ENCODE assay signal across 15 cellular contexts in the genomic region with DNA sequence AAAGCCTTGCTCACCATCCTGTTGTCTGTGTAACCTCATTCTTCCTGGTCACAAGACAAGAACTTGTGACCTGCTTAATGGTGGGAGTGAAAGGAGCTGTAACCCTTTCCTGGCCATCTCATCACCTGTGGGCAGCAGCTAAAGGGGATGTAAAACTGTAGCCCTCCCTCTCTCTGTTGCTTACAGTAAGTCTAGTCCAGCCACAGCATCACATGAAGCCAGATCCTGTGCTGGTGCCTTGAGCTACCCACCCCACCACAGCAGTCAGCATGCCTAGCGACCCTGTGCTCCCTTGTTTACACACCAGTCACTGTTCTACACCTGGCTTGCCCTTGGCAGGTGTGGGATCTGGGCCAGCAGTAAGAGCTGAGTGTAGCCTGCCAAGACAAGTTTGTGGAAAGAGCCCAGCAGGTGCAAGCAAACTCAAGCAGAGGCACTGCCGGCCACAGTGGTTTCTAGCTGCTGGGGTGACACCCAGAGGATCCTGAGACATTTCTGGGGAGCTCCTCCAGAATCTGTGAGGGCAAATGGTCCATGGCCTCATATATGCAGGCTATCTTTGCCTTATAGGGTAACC. TPM values are rescaled to one million over a fixed set of nuclear protein-coding genes. Genes with fewer than 3 reads are reported as not detected.
DNase-seq lines count a peak whose midpoint lies in the region; ATAC-seq and TF ChIP-seq lines count a peak whose summit lies in the region.
"Had no signal": no experiment of that assay in that cellular context is flagged by ENCODE, and none has a peak within 500 bp of the region (broad histone marks: within the 10 kb centered on the region; RNA-seq: fewer than 3 reads in every experiment).

No MANE protein-coding gene starts in this region.

- no peak overlapping the region for H3K4me2 ChIP-seq in PC-9

- no peaks in the 10 kb centered on the region for H3K27me3 ChIP-seq in CD4-positive, alpha-beta T cell (ENCODE audit: control insufficient read depth, insufficient read depth, low read length)
- H3K27me3 ChIP-seq in Peyer's patch (no peaks in the 10 kb centered on the region), PC-9 (ENCODE audit: insufficient read depth, low read depth) (no peaks in the 10 kb centered on the region)

- CTCF ChIA-PET in CD4-positive, alpha-beta T cell (lab: Charles Lee) = no interaction called here
- CTCF ChIA-PET in PC-9 (lab: Charles Lee) = no interaction called here

- H3K4me3 ChIP-seq in Peyer's patch = no peak overlapping the region
- no peak overlapping the region for H3K4me3 ChIP-seq in PC-9

- no peak overlapping the region for H3K4me3 Mint-ChIP-seq in CD4-positive, alpha-beta T cell

- no peaks in the 10 kb centered on the region for H3K9me3 Mint-ChIP-seq in CD4-positive, alpha-beta T cell

- intact Hi-C loops in CD4-positive, alpha-beta T cell (cut with DNase I, micrococcal nuclease) = no loop called here
- intact Hi-C loops in PC-9 (cut with micrococcal nuclease; ENCODE audit: unreplicated experiment) = no loop called here

- TF ChIP-seq CTCF in CD4-positive, alpha-beta T cell (IDR thresholded peaks at IDR 0.05) = no peak
- TF ChIP-seq CTCF in Peyer's patch (IDR thresholded peaks at IDR 0.05) = no peak
- no peak for TF ChIP-seq CTCF in PC-9 (conservative IDR thresholded peaks at IDR 0.05)

- H3K79me2 ChIP-seq in PC-9 (ENCODE audit: low read depth) = no peaks in the 10 kb centered on the region

- H4K20me1 ChIP-seq in PC-9 (ENCODE audit: insufficient read depth) = no peaks in the 10 kb centered on the region

- no peak for ATAC-seq in CD4-positive, alpha-beta T cell (ENCODE audit: poor library complexity)

- POLR2A ChIA-PET in CD4-positive, alpha-beta T cell (lab: Charles Lee) = no interaction called here
- POLR2A ChIA-PET in PC-9 (lab: Charles Lee; ENCODE audit: unreplicated experiment) = no interaction called here

- no peaks in the 10 kb centered on the region for H3K4me1 Mint-ChIP-seq in CD4-positive, alpha-beta T cell (ENCODE audit: low read depth)

- no peaks in the 10 kb centered on the region for H3K27me3 Mint-ChIP-seq in CD4-positive, alpha-beta T cell

- no peaks in the 10 kb centered on the region for H3K4me1 ChIP-seq in Peyer's patch
- no peaks in the 10 kb centered on the region for H3K4me1 ChIP-seq in PC-9 (replicated peaks; ENCODE audit: insufficient read depth)

- H3K36me3 ChIP-seq in Peyer's patch = no peaks in the 10 kb centered on the region
- no peaks in the 10 kb centered on the region for H3K36me3 ChIP-seq in PC-9 (ENCODE audit: low read depth)

- no peaks in the 10 kb centered on the region for H3K9me2 ChIP-seq in PC-9 (ENCODE audit: insufficient read depth)

- no peak overlapping the region for H3K27ac Mint-ChIP-seq in CD4-positive, alpha-beta T cell

- no peaks in the 10 kb centered on the region for H3K36me3 Mint-ChIP-seq in CD4-positive, alpha-beta T cell (ENCODE audit: low read depth)

- TF ChIP-seq POLR2A in Peyer's patch (IDR thresholded peaks at IDR 0.05) = no peak

- H3K9me3 ChIP-seq in CD4-positive, alpha-beta T cell (ENCODE audit: control insufficient read depth, low read length) = no peaks in the 10 kb centered on the region
- H3K9me3 ChIP-seq in Peyer's patch (no peaks in the 10 kb centered on the region), PC-9 (ENCODE audit: insufficient read depth, low read depth) (no peaks in the 10 kb centered on the region)

- H2AFZ ChIP-seq in PC-9 = no peak overlapping the region

- no peaks in the 10 kb centered on the region for H3F3A ChIP-seq in PC-9 (ENCODE audit: insufficient read depth, low read depth)

- BruUV-seq in PC-9 (replicated peaks; lab: Mats Ljungman, UMichigan) = no TSS peak

- H3K27ac ChIP-seq in CD4-positive, alpha-beta T cell (ENCODE audit: low read depth, low read length) = no peak overlapping the region
- no peak overlapping the region for H3K27ac ChIP-seq in Peyer's patch
- H3K27ac ChIP-seq in PC-9 = no peak overlapping the region

- DNase-seq in COR-L47 (lab: John Stamatoyannopoulos, UW) (peak; percentile 81), NCI-H1436 (lab: John Stamatoyannopoulos, UW) (peak; percentile 43), RPMI8226 (peak; percentile 78), mucosa of gallbladder (ENCODE audit: low spot score) (peak; percentile 66), Peyer's patch (no peak), PC-9 (no peak)
- DNase-seq in CD4-positive, alpha-beta T cell = no peak
- DNase-seq in stimulated activated CD4-positive, alpha-beta T cell treated with anti-CD3 and anti-CD28 coated beads, Interleukin-2, amount 100 ng/mL, for 48 hours = no peak
- DNase-seq: activated T-cell treated with anti-CD3 and anti-CD28 coated beads, Interleukin-2, amount 50 U/mL, for 48 hours; amygdala; dermis blood vessel endothelial cell; NCI-H2171; posterior cingulate gyrus had no signal

RNA-seq across cellular contexts. Expression of a gene that starts 41.0 kb away (rescaled TPM):
- 83.4 TPM for total RNA-seq in mucosa of gallbladder
- total RNA-seq in CD4-positive, alpha-beta T cell = not detected
- total RNA-seq in Peyer's patch = not detected
- not detected in 2 replicates for total RNA-seq in PC-9 (2021)
- total RNA-seq: dermis blood vessel endothelial cell; T-helper 1 cell treated with Interleukin-12 subunit alpha and Interleukin-12 subunit beta and Interleukin-4 antibody, amounts not matched to agents 30 ng/mL and 1 ng/mL, for 36 hours; urinary bladder had no signal

Comparison
In these comparisons a context has a peak if more than half of its experiments do, and no peak if none do; other contexts are left out.
1. DNase-seq: peak in COR-L47 (single experiment), NCI-H1436 (single experiment), RPMI8226 (single experiment) and mucosa of gallbladder (single experiment); none in CD4-positive, alpha-beta T cell (0 of 10), Peyer's patch (0 of 3), stimulated activated CD4-positive, alpha-beta T cell treated with anti-CD3 and anti-CD28 coated beads, Interleukin-2, amount 100 ng/mL, for 48 hours (0 of 2) and PC-9 (0 of 2).
2. RNA of a gene that starts 41.0 kb away (total RNA-seq): 83.4 TPM in mucosa of gallbladder (single experiment); not detected in CD4-positive, alpha-beta T cell, not detected in Peyer's patch and not detected in PC-9; every median in the first group is over 10 times any median in the second.